Comparison of ENCODE assay signal across 24 cellular contexts in genomic region chr6:11767458-11767857, GRCh38. TPM values are rescaled to one million over a fixed set of nuclear protein-coding genes. Genes with fewer than 3 reads are reported as not detected.
DNase-seq lines count a peak whose midpoint lies in the region; ATAC-seq, FAIRE-seq and TF ChIP-seq lines count a peak whose summit lies in the region.
"Had no signal": no experiment of that assay in that cellular context is flagged by ENCODE, and none has a peak within 500 bp of the region (broad histone marks: within the 10 kb centered on the region; RNA-seq: fewer than 3 reads in every experiment).

No MANE protein-coding gene starts in this region.

- DNase-seq in SK-N-SH (no peak), PC-3 (no peak), endothelial cell of umbilical vein (ENCODE audit: low read depth, low spot score) (no peak), sigmoid colon (no peak), T-helper 1 cell (no peak)
- DNase-seq: activated CD8-positive, alpha-beta memory T cell treated with anti-CD3 and anti-CD28 coated beads for 24 hours; amniotic stem cell; effector memory CD4-positive, alpha-beta T cell; head of caudate nucleus; Kasumi-1; NCI-H1105 treated with DMSO at 0.1 percent for 48 hours; NCI-H2107; NCI-H510A treated with DMSO at 0.1 percent for 48 hours; SHP77 treated with DMSO at 0.1 percent for 48 hours; stimulated activated naive CD4-positive, alpha-beta T cell treated with Interleukin-2 at 50 U/mL for 16 hours; upper lobe of left lung had no signal

- H3K4me3 ChIP-seq in SK-N-SH (ENCODE audit: low read depth in 2 of 2, low read length in 1 of 2) (no peak overlapping the region), PC-3 (ENCODE audit: low read length) (no peak overlapping the region), endothelial cell of umbilical vein (replicated peaks in 1 of 3; ENCODE audit: insufficient read depth in 1 of 3, low read depth in 1 of 3, low read length in 3 of 3) (no peak overlapping the region), sigmoid colon (no peak overlapping the region)
- H3K4me3 ChIP-seq: BLaER1, right atrium auricular region, upper lobe of left lung had no signal

- no peaks in the 10 kb centered on the region for H4K20me1 ChIP-seq in SK-N-SH (ENCODE audit: insufficient read depth)
- H4K20me1 ChIP-seq in PC-3 (ENCODE audit: low read length), result no peaks in the 10 kb centered on the region
- no peaks in the 10 kb centered on the region for H4K20me1 ChIP-seq in endothelial cell of umbilical vein (replicated peaks; ENCODE audit: control insufficient read depth, extremely low read depth, insufficient read depth, low read length)
- H4K20me1 ChIP-seq: BLaER1 had no signal

- TF ChIP-seq RAD21 in SK-N-SH (IDR thresholded peaks at IDR 0.05; ENCODE audit: low read length), result no peak

- H3K9me3 ChIP-seq in SK-N-SH (no peaks in the 10 kb centered on the region), PC-3 (ENCODE audit: low read length) (no peaks in the 10 kb centered on the region), endothelial cell of umbilical vein (replicated peaks; ENCODE audit: control insufficient read depth, insufficient read depth, low read length) (no peaks in the 10 kb centered on the region), sigmoid colon (no peaks in the 10 kb centered on the region)
- H3K9me3 ChIP-seq: BLaER1, right atrium auricular region, upper lobe of left lung had no signal

- dilution Hi-C loops in endothelial cell of umbilical vein (cut with MboI; ENCODE audit: extremely low pct_ligation_motif_present, low sequenced_read_pairs), result loop anchor here (5.0 to 25.0 kb wide), 2 partner anchors 160 to 520 kb away; partner anchors contain the start of gene EDN1

- POLR2A ChIA-PET in SK-N-SH (lab: Yijun Ruan, JAX) (no interaction called here), PC-3 (lab: Charles Lee; ENCODE audit: unreplicated experiment) (interaction anchor here (0.5 kb wide), 1 partner anchor 1034 kb away, joined by 3 read pairs; no protein-coding TSS in a partner anchor), endothelial cell of umbilical vein (lab: Charles Lee) (interaction anchor here (1.7 kb wide), 1 partner anchor 523 kb away, joined by 5 read pairs; the partner anchor contains the start of gene EDN1)

- no peak for TF ChIP-seq CTCF in SK-N-SH (IDR thresholded peaks at IDR 0.05)
- no peak for TF ChIP-seq CTCF in PC-3 (conservative IDR thresholded peaks at IDR 0.05; ENCODE audit: low read depth, low read length)
- TF ChIP-seq CTCF in endothelial cell of umbilical vein (IDR thresholded peaks at IDR 0.05; ENCODE audit: extremely low read depth in 1 of 2, insufficient read depth in 1 of 2, low read depth in 1 of 2, low read length in 2 of 2), result no peak
- no peak for TF ChIP-seq CTCF in sigmoid colon (IDR thresholded peaks at IDR 0.05)

- no peak for FAIRE-seq in endothelial cell of umbilical vein (lab: Jason Lieb, UNC)
- FAIRE-seq: H54 had no signal

- H2AFZ ChIP-seq in SK-N-SH (ENCODE audit: low read depth) (no peak overlapping the region), PC-3 (ENCODE audit: low read length) (no peak overlapping the region), endothelial cell of umbilical vein (ENCODE audit: low read depth, low read length) (no peak overlapping the region)

- H3K9me1 ChIP-seq in endothelial cell of umbilical vein (replicated peaks; ENCODE audit: control insufficient read depth, extremely low read depth, insufficient read depth, low read length), result no peaks in the 10 kb centered on the region

- H3K9me2 ChIP-seq in SK-N-SH (no peaks in the 10 kb centered on the region), PC-3 (replicated peaks; ENCODE audit: low read length) (no peaks in the 10 kb centered on the region)

- TF ChIP-seq POLR2A in endothelial cell of umbilical vein (IDR thresholded peaks at IDR 0.05; ENCODE audit: low read depth, low read length) (no peak), sigmoid colon (IDR thresholded peaks at IDR 0.05) (no peak)

- CTCF ChIA-PET in SK-N-SH (lab: Yijun Ruan, JAX), result interaction anchor here (0.6 to 1.6 kb wide), 2 partner anchors 10 to 1099 kb away, joined by 3 read pairs; no protein-coding TSS in a partner anchor
- CTCF ChIA-PET in PC-3 (lab: Charles Lee), result no interaction called here
- CTCF ChIA-PET in endothelial cell of umbilical vein (lab: Charles Lee), result interaction anchor here (2.0 kb wide), 1 partner anchor 113 kb away, joined by 5 read pairs; no protein-coding TSS in a partner anchor

- H3F3A ChIP-seq in SK-N-SH (replicated peaks; ENCODE audit: insufficient read depth), result peaks cover 48% of the 10 kb centered on the region
- H3F3A ChIP-seq in PC-3 (ENCODE audit: low read length, unreplicated experiment), result peaks cover 24% of the 10 kb centered on the region

- H3K27me3 ChIP-seq in SK-N-SH (ENCODE audit: insufficient read depth) (no peaks in the 10 kb centered on the region), PC-3 (ENCODE audit: low read length) (no peaks in the 10 kb centered on the region), endothelial cell of umbilical vein (ENCODE audit: control insufficient read depth in 2 of 2, insufficient read depth in 2 of 2, low read length in 2 of 2) (no peaks in the 10 kb centered on the region), sigmoid colon (no peaks in the 10 kb centered on the region)
- H3K27me3 ChIP-seq: BLaER1, right atrium auricular region, upper lobe of left lung had no signal

- H3K79me2 ChIP-seq in SK-N-SH (ENCODE audit: insufficient read depth) (no peaks in the 10 kb centered on the region), PC-3 (ENCODE audit: low read length) (no peaks in the 10 kb centered on the region), endothelial cell of umbilical vein (ENCODE audit: control insufficient read depth, insufficient read depth, low read length) (peaks cover 2% of the 10 kb centered on the region)

- BruUV-seq in PC-3 (replicated peaks; lab: Mats Ljungman, UMichigan) (no TSS peak), endothelial cell of umbilical vein (replicated peaks; lab: Mats Ljungman, UMichigan) (no TSS peak)

- no peak for TF ChIP-seq EP300 in SK-N-SH (IDR thresholded peaks at IDR 0.05; ENCODE audit: borderline replicate concordance in 1 of 2, low read depth in 1 of 2, low read length in 1 of 2)
- TF ChIP-seq EP300 in sigmoid colon (IDR thresholded peaks at IDR 0.05), result no peak

- intact Hi-C loops in PC-3 (cut with micrococcal nuclease) (no loop called here), endothelial cell of umbilical vein (cut with micrococcal nuclease) (loop anchor here (5.0 to 10.0 kb wide), 3 partner anchors 180 to 840 kb away; no protein-coding TSS in a partner anchor), sigmoid colon (cut with DNase I) (no loop called here)

- ATAC-seq in SK-N-SH treated with all-trans-retinoic acid at 6 μM for 48 hours (no peak), PC-3 (no peak), GM19395 (IDR thresholded peaks at IDR 0.05; ENCODE audit: unreplicated experiment) (no peak), HG02981 (IDR thresholded peaks at IDR 0.05; ENCODE audit: unreplicated experiment) (no peak)
- ATAC-seq: WTC11 had no signal

- peak overlapping the region; percentile 65; the same call in 1 of the 2 replicates for H3K9ac ChIP-seq in SK-N-SH
- no peak overlapping the region for H3K9ac ChIP-seq in PC-3 (ENCODE audit: low read length)
- H3K9ac ChIP-seq in endothelial cell of umbilical vein (replicated peaks; ENCODE audit: extremely low read depth, insufficient read depth, low read length), result no peak overlapping the region
- H3K9ac ChIP-seq: BLaER1 had no signal

- H3K27ac ChIP-seq in SK-N-SH (ENCODE audit: low read depth in 2 of 2, low read length in 1 of 2), result peak overlapping the region; percentile 72 to 97; a peak in 3 of 4 replicates
- H3K27ac ChIP-seq in PC-3 (ENCODE audit: low read length), result peak overlapping the region; percentile 84
- H3K27ac ChIP-seq in endothelial cell of umbilical vein (ENCODE audit: insufficient read depth, low read depth, low read length), result peak overlapping the region; percentile 94
- H3K27ac ChIP-seq in sigmoid colon, result peak overlapping the region in 3 of 4 donors; percentile 9 to 69 (median 46)
- H3K27ac ChIP-seq: 22Rv1, BLaER1 had no signal

- H3K4me1 ChIP-seq in SK-N-SH (ENCODE audit: control insufficient read depth in 1 of 2, insufficient read depth in 2 of 2, low read depth in 1 of 2, low read length in 1 of 2) (peaks cover 7 to 47% of the 10 kb centered on the region in 2 experiments), PC-3 (ENCODE audit: insufficient read depth, low read length) (peaks cover 73% of the 10 kb centered on the region), endothelial cell of umbilical vein (ENCODE audit: control insufficient read depth, extremely low read depth, insufficient read depth, low read length) (peaks cover 75% of the 10 kb centered on the region), sigmoid colon (peaks cover 0 to 81% (median 51%) of the 10 kb centered on the region in 4 donors)

- H3K4me2 ChIP-seq in SK-N-SH, result no peak overlapping the region
- peak overlapping the region; percentile 48; the same call in 1 of the 2 replicates for H3K4me2 ChIP-seq in PC-3 (ENCODE audit: low read length)
- H3K4me2 ChIP-seq in endothelial cell of umbilical vein (ENCODE audit: insufficient read depth, low read length), result no peak overlapping the region
- H3K4me2 ChIP-seq: BLaER1 had no signal

- 87% methylated on average over 2 of the region's 2 CpGs for WGBS in SK-N-SH (ENCODE audit: low lambda C conversion rate)
- WGBS in sigmoid colon, 2 donors, result 90 to 97% methylated on average over 2 of the region's 2 CpGs

- H3K36me3 ChIP-seq in SK-N-SH (replicated peaks in 1 of 2; ENCODE audit: control insufficient read depth in 1 of 2, insufficient read depth in 2 of 2, low read length in 1 of 2) (no peaks in the 10 kb centered on the region), PC-3 (ENCODE audit: low read depth, low read length) (no peaks in the 10 kb centered on the region), endothelial cell of umbilical vein (ENCODE audit: control insufficient read depth in 2 of 2, extremely low read depth in 1 of 2, insufficient read depth in 2 of 2, low read length in 2 of 2) (no peaks in the 10 kb centered on the region), sigmoid colon (no peaks in the 10 kb centered on the region)
- H3K36me3 ChIP-seq: BLaER1, right atrium auricular region, upper lobe of left lung had no signal

RNA-seq across cellular contexts. Expression of gene ADTRP, which starts 11.1 kb away (rescaled TPM):
- 0.84 and 1.2 TPM in 2 replicates for polyA plus RNA-seq in SK-N-SH (2012; rRNA removed)
- 0.35 and 0.53 TPM in 2 replicates for polyA plus RNA-seq in SK-N-SH (2012; cell fraction: cytosol; rRNA removed)
- 0.72 and 1.6 TPM in 2 replicates for polyA plus RNA-seq in SK-N-SH (2012; cell fraction: nucleus; rRNA removed)
- 2.0 TPM in 1 of 2 replicates, not detected in the other for total RNA-seq in PC-3 (2014; rRNA removed)
- 3.3 and 5.6 TPM in 2 replicates for total RNA-seq in endothelial cell of umbilical vein
- 3.6 and 4.4 TPM in 2 replicates for polyA plus RNA-seq in endothelial cell of umbilical vein
- polyA plus RNA-seq in endothelial cell of umbilical vein (2011; cell fraction: cytosol; rRNA removed), result 3.3 and 5.0 TPM in 2 replicates
- 5.1 and 7.4 TPM in 2 replicates for polyA plus RNA-seq in endothelial cell of umbilical vein (2011; cell fraction: nucleus; rRNA removed)
- 29.6 and 35.6 TPM in 2 replicates for polyA plus RNA-seq in endothelial cell of umbilical vein (2012)
- 6.7 and 10.3 TPM in 2 replicates for polyA minus RNA-seq in endothelial cell of umbilical vein
- polyA minus RNA-seq in endothelial cell of umbilical vein (2011; cell fraction: cytosol; rRNA and poly(A)+ RNA removed), result not detected
- polyA minus RNA-seq in endothelial cell of umbilical vein (2011; cell fraction: nucleus; rRNA and poly(A)+ RNA removed), result 2.2 and 4.6 TPM in 2 replicates
- total RNA-seq in sigmoid colon, result under 1 TPM in 1 of 4 donors, not detected in 3; 0.36 TPM
- polyA plus RNA-seq in sigmoid colon, result 10 to 100 TPM; 27.6 to 86.9 (median 34.7) TPM
- total RNA-seq: right atrium auricular region had no signal
